Comparison of ENCODE assay signal across 20 cellular contexts in genomic region chr12:19125325-19125724, GRCh38. TPM values are rescaled to one million over a fixed set of nuclear protein-coding genes. Genes with fewer than 3 reads are reported as not detected.
DNase-seq lines count a peak whose midpoint lies in the region; ATAC-seq, FAIRE-seq and TF ChIP-seq lines count a peak whose summit lies in the region.
"Had no signal": no experiment of that assay in that cellular context is flagged by ENCODE, and none has a peak within 500 bp of the region (broad histone marks: within the 10 kb centered on the region; RNA-seq: fewer than 3 reads in every experiment).

No MANE protein-coding gene starts in this region.

- no peaks in the 10 kb centered on the region for H3K36me3 ChIP-seq in IMR-90 (ENCODE audit: control insufficient read depth, insufficient read depth, low read length)
- no peaks in the 10 kb centered on the region for H3K36me3 ChIP-seq in brain microvascular endothelial cell (replicated peaks)
- no peaks in the 10 kb centered on the region for H3K36me3 ChIP-seq in keratinocyte (ENCODE audit: control insufficient read depth in 2 of 2, extremely low read depth in 1 of 2, insufficient read depth in 2 of 2, low read length in 2 of 2)
- no peaks in the 10 kb centered on the region for H3K36me3 ChIP-seq in right atrium auricular region

- no peak overlapping the region for H2AK5ac ChIP-seq in IMR-90 (ENCODE audit: low read depth, low read length)

- in situ Hi-C loops in IMR-90 (cut with MboI; ENCODE audit: low sequenced_read_pairs) (no loop called here), brain microvascular endothelial cell (cut with HindIII; ENCODE audit: low pct_ligation_motif_present, low sequenced_read_pairs) (no loop called here)

- H2AK9ac ChIP-seq in IMR-90 (replicated peaks; ENCODE audit: low read depth, low read length, poor library complexity): no peak overlapping the region

- H3K27me3 ChIP-seq in IMR-90 (ENCODE audit: control insufficient read depth, insufficient read depth, low read length) (no peaks in the 10 kb centered on the region), brain microvascular endothelial cell (replicated peaks) (no peaks in the 10 kb centered on the region), keratinocyte (ENCODE audit: control insufficient read depth, extremely low read depth, insufficient read depth, low read length) (no peaks in the 10 kb centered on the region), right atrium auricular region (no peaks in the 10 kb centered on the region)

- peak overlapping the region; percentile 1 for H3K4me3 Mint-ChIP-seq in activated T-cell treated with anti-CD3 and anti-CD28 coated beads, Interleukin-2, amount 50 U/mL, for 4 hours
- H3K4me3 Mint-ChIP-seq: activated B cell treated with CpG ODN at 0.5 μM for 24 hours; activated naive CD8-positive, alpha-beta T cell treated with anti-CD3 and anti-CD28 coated beads, Interleukin-2, amount 10 ng/mL, durations not matched to agents 7 days and 5 days; naive thymus-derived CD8-positive, alpha-beta T cell; T-helper 1 cell treated with Interleukin-12 subunit alpha and Interleukin-12 subunit beta and Interleukin-4 antibody, amounts not matched to agents 30 μg/mL and 1 μg/mL, for 36 hours had no signal

- no peak for TF ChIP-seq RAD21 in IMR-90 (IDR thresholded peaks at IDR 0.05; ENCODE audit: low read length)

- TF ChIP-seq CTCF in IMR-90 (conservative IDR thresholded peaks at IDR 0.05; ENCODE audit: low read depth, low read length): no peak
- no peak for TF ChIP-seq CTCF in brain microvascular endothelial cell (IDR thresholded peaks at IDR 0.05; ENCODE audit: low read depth, low read length, missing control alignments)
- no peak for TF ChIP-seq CTCF in keratinocyte (optimal IDR thresholded peaks at IDR 0.05 in 1 of 3, IDR thresholded peaks at IDR 0.05 in 1 of 3, conservative IDR thresholded peaks at IDR 0.05 in 1 of 3; ENCODE audit: extremely low read depth in 1 of 3, insufficient read depth in 2 of 3, low read length in 3 of 3)
- TF ChIP-seq CTCF in right atrium auricular region (IDR thresholded peaks at IDR 0.05): no peak

- no CpG with 5 or more reads among the region's 5 CpGs for WGBS in IMR-90 (ENCODE audit: extremely low coverage in 2 of 2, insufficient read length in 1 of 2), 2 experiments

- H3K9me3 Mint-ChIP-seq in activated T-cell treated with anti-CD3 and anti-CD28 coated beads, Interleukin-2, amount 50 U/mL, for 4 hours: peaks cover 12% of the 10 kb centered on the region

- no peak overlapping the region for H4K8ac ChIP-seq in IMR-90 (ENCODE audit: low read depth in 2 of 2, low read length in 2 of 2)

- ATAC-seq in activated T-cell treated with anti-CD3 and anti-CD28 coated beads, Interleukin-2, amount 50 U/mL, for 4 hours: peak in 1 of 2 donors; percentile 23
- ATAC-seq in IMR-90 (ENCODE audit: low read depth) (no peak), left ventricle myocardium superior (no peak)
- ATAC-seq: GM12878; naive thymus-derived CD8-positive, alpha-beta T cell had no signal

- H3K4ac ChIP-seq in IMR-90 (ENCODE audit: low read depth, low read length): no peak overlapping the region

- peaks cover 14% of the 10 kb centered on the region for H3K27me3 Mint-ChIP-seq in activated T-cell treated with anti-CD3 and anti-CD28 coated beads, Interleukin-2, amount 50 U/mL, for 4 hours (ENCODE audit: low read depth)

- H3K9ac ChIP-seq in IMR-90 (ENCODE audit: low read depth, low read length): no peak overlapping the region
- no peak overlapping the region for H3K9ac ChIP-seq in keratinocyte (ENCODE audit: control insufficient read depth, extremely low read depth, insufficient read depth, low read length)
- H3K9ac ChIP-seq: KMS-11 had no signal

- H3K36me3 Mint-ChIP-seq in activated T-cell treated with anti-CD3 and anti-CD28 coated beads, Interleukin-2, amount 50 U/mL, for 4 hours (ENCODE audit: insufficient read depth): peaks cover 2% of the 10 kb centered on the region
- H3K36me3 Mint-ChIP-seq: activated naive CD8-positive, alpha-beta T cell treated with anti-CD3 and anti-CD28 coated beads, Interleukin-2, amount 10 ng/mL, durations not matched to agents 7 days and 5 days had no signal

- no TSS peak for BruUV-seq in IMR-90 (replicated peaks; lab: Mats Ljungman, UMichigan)

- H3K9me3 ChIP-seq in IMR-90 (ENCODE audit: control insufficient read depth, insufficient read depth, low read length) (peaks cover 8% of the 10 kb centered on the region; the same call in 1 of the 2 replicates), keratinocyte (ENCODE audit: control insufficient read depth, low read depth, low read length) (no peaks in the 10 kb centered on the region), right atrium auricular region (peaks cover 0 to 23% of the 10 kb centered on the region in 2 donors)

- H4K91ac ChIP-seq in IMR-90 (ENCODE audit: insufficient read depth, low read depth, low read length): no peak overlapping the region

- no peak overlapping the region for H3K4me3 ChIP-seq in IMR-90 (ENCODE audit: insufficient read depth, low read depth, low read length)
- H3K4me3 ChIP-seq in brain microvascular endothelial cell (ENCODE audit: low read depth, low read length): no peak overlapping the region
- H3K4me3 ChIP-seq in keratinocyte (ENCODE audit: control insufficient read depth in 2 of 3, extremely low read depth in 1 of 3, insufficient read depth in 2 of 3, low read depth in 1 of 3, low read length in 3 of 3): no peak overlapping the region
- no peak overlapping the region for H3K4me3 ChIP-seq in right atrium auricular region
- H3K4me3 ChIP-seq: GM12878 had no signal

- no peak overlapping the region for H2BK5ac ChIP-seq in IMR-90 (ENCODE audit: low read depth, low read length, poor library complexity, severe bottlenecking)

- H3K27ac ChIP-seq in IMR-90 (ENCODE audit: insufficient read depth, low read length): no peak overlapping the region
- H3K27ac ChIP-seq in brain microvascular endothelial cell: no peak overlapping the region
- H3K27ac ChIP-seq in keratinocyte (ENCODE audit: control insufficient read depth, insufficient read depth, low read length): no peak overlapping the region
- no peak overlapping the region for H3K27ac ChIP-seq in right atrium auricular region
- H3K27ac ChIP-seq: KMS-11 had no signal

- H2BK20ac ChIP-seq in IMR-90 (ENCODE audit: low read depth, low read length): no peak overlapping the region

- dilution Hi-C loops in IMR-90 (cut with HindIII; ENCODE audit: low sequenced_read_pairs, unreplicated experiment) (no loop called here), keratinocyte (cut with MboI; ENCODE audit: extremely low pct_ligation_motif_present, low sequenced_read_pairs) (no loop called here)

- H3K79me1 ChIP-seq in IMR-90 (ENCODE audit: low read depth in 1 of 2, low read length in 2 of 2): peaks cover 0 to 2% of the 10 kb centered on the region in 2 experiments; a peak in 2 of 4 replicates

- H3K18ac ChIP-seq in IMR-90 (ENCODE audit: low read depth, low read length): no peak overlapping the region

- FAIRE-seq in keratinocyte (lab: Jason Lieb, UNC): peak; percentile 77
- FAIRE-seq: GM12878 had no signal

- no peak for TF ChIP-seq POLR2A in IMR-90 (IDR thresholded peaks at IDR 0.05; ENCODE audit: low read depth, low read length)

- no peak overlapping the region for H3K56ac ChIP-seq in IMR-90 (ENCODE audit: extremely low read depth, insufficient read depth, low read length)

- intact Hi-C loops in IMR-90 (cut with micrococcal nuclease): no loop called here
- intact Hi-C loops in left ventricle myocardium superior (cut with micrococcal nuclease): no loop called here

- H3K79me2 ChIP-seq in keratinocyte (ENCODE audit: control insufficient read depth, insufficient read depth, low read length): no peaks in the 10 kb centered on the region

- H3K4me2 ChIP-seq in IMR-90 (ENCODE audit: low read depth, low read length): no peak overlapping the region
- H3K4me2 ChIP-seq in keratinocyte (ENCODE audit: control insufficient read depth, extremely low read depth, insufficient read depth, low read depth, low read length): no peak overlapping the region
- H3K4me2 ChIP-seq: KMS-11 had no signal

- H4K20me1 ChIP-seq in IMR-90 (ENCODE audit: insufficient read depth, low read length) (no peaks in the 10 kb centered on the region), keratinocyte (ENCODE audit: control insufficient read depth, extremely low read depth, insufficient read depth, low read length) (no peaks in the 10 kb centered on the region)

- peak overlapping the region; percentile 84 for H3K14ac ChIP-seq in IMR-90 (replicated peaks; ENCODE audit: low read depth, low read length)

- H3K4me1 Mint-ChIP-seq in activated T-cell treated with anti-CD3 and anti-CD28 coated beads, Interleukin-2, amount 50 U/mL, for 4 hours (ENCODE audit: low read depth): peaks cover 4% of the 10 kb centered on the region

- no peak overlapping the region for H2AFZ ChIP-seq in IMR-90 (replicated peaks; ENCODE audit: low read length, poor library complexity)
- H2AFZ ChIP-seq in keratinocyte (ENCODE audit: control insufficient read depth, low read length): no peak overlapping the region

- no peak overlapping the region for H3K23ac ChIP-seq in IMR-90 (ENCODE audit: low read depth, low read length)

- no peak overlapping the region for H4K5ac ChIP-seq in IMR-90 (ENCODE audit: low read depth, low read length)

- no peak overlapping the region for H2BK120ac ChIP-seq in IMR-90 (ENCODE audit: low read depth, low read length)

- H3K9me1 ChIP-seq in IMR-90 (ENCODE audit: insufficient read depth, low read length) (no peaks in the 10 kb centered on the region), keratinocyte (ENCODE audit: control insufficient read depth, extremely low read depth, insufficient read depth, low read length) (no peaks in the 10 kb centered on the region)

- POLR2A ChIA-PET in IMR-90 (lab: Charles Lee; ENCODE audit: unreplicated experiment): no interaction called here

- H3K4me1 ChIP-seq in IMR-90 (ENCODE audit: control insufficient read depth, insufficient read depth, low read length) (peaks cover 2% of the 10 kb centered on the region), keratinocyte (ENCODE audit: control insufficient read depth, extremely low read depth, insufficient read depth, low read length) (peaks cover 20% of the 10 kb centered on the region), right atrium auricular region (no peaks in the 10 kb centered on the region)

- DNase-seq in activated T-cell treated with anti-CD3 and anti-CD28 coated beads, Interleukin-2, amount 50 U/mL, for 4 hours: no peak
- DNase-seq in activated T-cell treated with anti-CD3 and anti-CD28 coated beads, Interleukin-2, amount 50 U/mL, for 1 hour: no peak
- DNase-seq in IMR-90 (peak; percentile 47), brain microvascular endothelial cell (peak; percentile 37), keratinocyte (ENCODE audit: low read depth, low spot score) (peak; percentile 30), right atrium auricular region (ENCODE audit: low spot score) (no peak), NCI-H748 (lab: John Stamatoyannopoulos, UW; ENCODE audit: unreplicated experiment) (no peak), left ventricle myocardium superior (no peak)
- DNase-seq: activated B cell treated with CpG ODN at 0.5 μM for 24 hours; activated CD8-positive, alpha-beta memory T cell treated with anti-CD3 and anti-CD28 coated beads, Interleukin-2, amount 50 U/mL, for 48 hours; activated naive CD8-positive, alpha-beta T cell treated with anti-CD3 and anti-CD28 coated beads, Interleukin-2, amount 10 ng/mL, durations not matched to agents 7 days and 5 days; cerebellar nuclear complex; glutamatergic neuron; naive thymus-derived CD8-positive, alpha-beta T cell; NCI-H1436; retina; SHP77 had no signal

- no peak overlapping the region; the same call in 2 of the 3 replicates for H2BK15ac ChIP-seq in IMR-90 (ENCODE audit: low read depth, low read length)

- CTCF ChIA-PET in IMR-90 (lab: Yijun Ruan, JAX): interaction anchor here (1.1 kb wide), 1 partner anchor 61 kb away, joined by 3 read pairs; no protein-coding TSS in a partner anchor

RNA-seq across cellular contexts. Expression of gene PLEKHA5, which starts 4.2 kb away (rescaled TPM):
- total RNA-seq in activated T-cell treated with anti-CD3 and anti-CD28 coated beads, Interleukin-2, amount 50 U/mL, for 4 hours: 1 to 10 TPM in 2 of 3 donors, under 1 TPM in 1; 0.66 to 2.9 (median 2.0) TPM
- total RNA-seq in IMR-90 (2012; rRNA removed) (12.2 and 16.1 TPM in 2 replicates), right atrium auricular region (10 to 100 TPM; 53.2 to 59.4 TPM), left ventricle myocardium superior (62.5 TPM)
- polyA plus RNA-seq in IMR-90 (2012; rRNA removed) (4.3 and 5.3 TPM in 2 replicates), keratinocyte (13.1 to 21.7 TPM (median 14.8 TPM) in 3 replicates)
- 0.95 and 1.1 TPM in 2 replicates for polyA plus RNA-seq in IMR-90 (2012; cell fraction: cytosol; rRNA removed)
- 1.2 and 7.9 TPM in 2 replicates for polyA plus RNA-seq in IMR-90 (2012; cell fraction: nucleus; rRNA removed; ENCODE audit: low replicate concordance)
- polyA plus RNA-seq in keratinocyte (2011; ENCODE audit: low read depth): 65.8 TPM
- polyA plus RNA-seq in keratinocyte (2011; cell fraction: cytosol; rRNA removed): 9.9 and 16.9 TPM in 2 replicates
- 26.5 and 34.0 TPM in 2 replicates for polyA plus RNA-seq in keratinocyte (2011; cell fraction: nucleus; rRNA removed)
- polyA plus RNA-seq in keratinocyte (2012; ENCODE audit: low replicate concordance): 11.5 and 20.0 TPM in 2 replicates
- 8.7 to 50.6 TPM (median 18.3 TPM) in 3 replicates for polyA minus RNA-seq in keratinocyte
- polyA minus RNA-seq in keratinocyte (2011; cell fraction: cytosol; rRNA and poly(A)+ RNA removed): 14.0 TPM
- 44.5 and 101 TPM in 2 replicates for polyA minus RNA-seq in keratinocyte (2011; cell fraction: nucleus; rRNA and poly(A)+ RNA removed)

Comparison
In these comparisons a context has a peak if more than half of its experiments do, and no peak if none do; other contexts are left out.
1. DNase-seq: peak in IMR-90 (single experiment), brain microvascular endothelial cell (single experiment) and keratinocyte (single experiment); none in activated T-cell treated with anti-CD3 and anti-CD28 coated beads, Interleukin-2, amount 50 U/mL, for 4 hours (single experiment), activated T-cell treated with anti-CD3 and anti-CD28 coated beads, Interleukin-2, amount 50 U/mL, for 1 hour (single experiment), right atrium auricular region (single experiment), NCI-H748 (single experiment) and left ventricle myocardium superior (single experiment).